ENCODE assay signal across 2 cellular contexts in the genomic region with DNA sequence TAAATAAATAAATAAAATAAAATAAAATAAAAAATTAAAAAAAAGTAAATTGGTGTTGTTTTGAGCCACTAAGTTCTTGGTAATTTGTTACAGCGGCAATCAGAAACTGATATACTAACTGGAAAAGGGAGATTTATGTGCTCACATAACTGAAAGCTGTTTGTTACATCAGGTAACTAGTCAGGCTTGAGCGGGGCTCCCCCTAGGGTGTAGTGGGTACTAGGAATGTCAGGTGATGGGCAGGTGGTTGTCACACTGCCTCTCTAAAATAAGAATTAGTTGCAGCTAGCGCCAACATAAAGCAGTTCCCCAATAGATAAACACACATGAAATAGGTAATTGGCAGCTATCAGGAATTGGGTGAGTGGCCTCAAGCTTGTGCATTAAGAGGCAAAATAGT.
TF ChIP-seq lines count a peak whose summit lies in the region.

No MANE protein-coding gene starts in this region.

TF ChIP-seq in GM23338, 12 proteins besides CTCF, POLR2A, EP300 and RAD21:
- TF ChIP-seq POLR2AphosphoS5 (IDR thresholded peaks at IDR 0.05; ENCODE audit: low read depth) (no peak), ZNF114 (CRISPR knock-in tag; IDR thresholded peaks at IDR 0.05) (no peak)

TF ChIP-seq in H1, 55 proteins besides CTCF, POLR2A, EP300 and RAD21:
- TF ChIP-seq TBP (IDR thresholded peaks at IDR 0.05; ENCODE audit: low read depth, low read length): no peak
- TF ChIP-seq FOSL1 (IDR thresholded peaks at IDR 0.05; ENCODE audit: insufficient read depth, low read depth, low read length): no peak
- TF ChIP-seq KDM4A (IDR thresholded peaks at IDR 0.05; ENCODE audit: low read depth, low read length, severe bottlenecking): no peak
- TF ChIP-seq YY1 (IDR thresholded peaks at IDR 0.05; ENCODE audit: low read depth, low read length): no peak
- no peak for TF ChIP-seq SP1 (IDR thresholded peaks at IDR 0.05; ENCODE audit: low read depth, low read length)
- no peak for TF ChIP-seq ZNF274 (IDR thresholded peaks at IDR 0.05; ENCODE audit: borderline replicate concordance, extremely low read depth, low read length)
- no peak for TF ChIP-seq POLR2AphosphoS5 (IDR thresholded peaks at IDR 0.05; ENCODE audit: low read depth, low read length)
- TF ChIP-seq, protein P1, sequence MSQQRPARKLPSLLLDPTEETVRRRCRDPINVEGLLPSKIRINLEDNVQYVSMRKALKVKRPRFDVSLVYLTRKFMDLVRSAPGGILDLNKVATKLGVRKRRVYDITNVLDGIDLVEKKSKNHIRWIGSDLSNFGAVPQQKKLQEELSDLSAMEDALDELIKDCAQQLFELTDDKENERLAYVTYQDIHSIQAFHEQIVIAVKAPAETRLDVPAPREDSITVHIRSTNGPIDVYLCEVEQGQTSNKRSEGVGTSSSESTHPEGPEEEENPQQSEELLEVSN (IDR thresholded peaks at IDR 0.05): no peak
- no peak for TF ChIP-seq NANOG (IDR thresholded peaks at IDR 0.05; ENCODE audit: insufficient read depth, low read depth, low read length, poor library complexity, severe bottlenecking)
- TF ChIP-seq POU5F1 (IDR thresholded peaks at IDR 0.05; ENCODE audit: low read depth, low read length): no peak
- TF ChIP-seq, protein P2, sequence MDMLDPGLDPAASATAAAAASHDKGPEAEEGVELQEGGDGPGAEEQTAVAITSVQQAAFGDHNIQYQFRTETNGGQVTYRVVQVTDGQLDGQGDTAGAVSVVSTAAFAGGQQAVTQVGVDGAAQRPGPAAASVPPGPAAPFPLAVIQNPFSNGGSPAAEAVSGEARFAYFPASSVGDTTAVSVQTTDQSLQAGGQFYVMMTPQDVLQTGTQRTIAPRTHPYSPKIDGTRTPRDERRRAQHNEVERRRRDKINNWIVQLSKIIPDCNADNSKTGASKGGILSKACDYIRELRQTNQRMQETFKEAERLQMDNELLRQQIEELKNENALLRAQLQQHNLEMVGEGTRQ (IDR thresholded peaks at IDR 0.05; ENCODE audit: low read length): no peak
- no peak for TF ChIP-seq SP4 (IDR thresholded peaks at IDR 0.05; ENCODE audit: low read length)
- TF ChIP-seq KDM5A (IDR thresholded peaks at IDR 0.05; ENCODE audit: low read length): no peak
- no peak for TF ChIP-seq SUZ12 (IDR thresholded peaks at IDR 0.05; ENCODE audit: low read length)
- no peak for TF ChIP-seq RXRA (IDR thresholded peaks at IDR 0.05; ENCODE audit: insufficient read depth, low read depth, low read length)
TF ChIP-seq in H1: peak in this region for 0.
